ENCODE assay signal across 19 cellular contexts in genomic region chr17:50697076-50697475, GRCh38. TPM values are rescaled to one million over a fixed set of nuclear protein-coding genes. Genes with fewer than 3 reads are reported as not detected.
DNase-seq lines count a peak whose midpoint lies in the region; ATAC-seq, FAIRE-seq and TF ChIP-seq lines count a peak whose summit lies in the region.
"Had no signal": no experiment of that assay in that cellular context is flagged by ENCODE, and none has a peak within 500 bp of the region (broad histone marks: within the 10 kb centered on the region; RNA-seq: fewer than 3 reads in every experiment).

No MANE protein-coding gene starts in this region.

- H3K4me3 Mint-ChIP-seq in activated CD4-positive, alpha-beta memory T cell treated with anti-CD3 and anti-CD28 coated beads, Interleukin-2, amount 10 ng/mL, durations not matched to agents 7 days and 5 days, result no peak overlapping the region
- H3K4me3 Mint-ChIP-seq in WTC11, result no peak overlapping the region

- ATAC-seq in Right ventricle myocardium inferior, result no peak
- ATAC-seq in left colon, result peak; percentile 17
- no peak for ATAC-seq in WTC11
- ATAC-seq: left cardiac atrium had no signal

- H3K27me3 ChIP-seq in right atrium auricular region, result no peaks in the 10 kb centered on the region
- no peaks in the 10 kb centered on the region for H3K27me3 ChIP-seq in transverse colon
- H3K27me3 ChIP-seq: right lobe of liver had no signal

- peaks cover 64% of the 10 kb centered on the region for H3K36me3 Mint-ChIP-seq in activated CD4-positive, alpha-beta memory T cell treated with anti-CD3 and anti-CD28 coated beads, Interleukin-2, amount 10 ng/mL, durations not matched to agents 7 days and 5 days (ENCODE audit: low read depth)
- H3K36me3 Mint-ChIP-seq in WTC11, result peaks cover 56% of the 10 kb centered on the region

- intact Hi-C loops in Right ventricle myocardium inferior (cut with DNase I) (no loop called here), left colon (cut with DNase I, micrococcal nuclease) (loop anchor here (5.0 to 10.0 kb wide), 2 partner anchors 142 to 145 kb away; no protein-coding TSS in a partner anchor), transverse colon (cut with DNase I; ENCODE audit: low total_unique reads) (loop anchor here (5.0 kb wide), 1 partner anchor 145 kb away; no protein-coding TSS in a partner anchor)

- TF ChIP-seq POLR2A in transverse colon (IDR thresholded peaks at IDR 0.05), result no peak

- H3K27ac ChIP-seq in right atrium auricular region, result no peak overlapping the region
- peak overlapping the region; percentile 2 to 88 (median 68) for H3K27ac ChIP-seq in transverse colon
- H3K27ac ChIP-seq: coronary artery, GM23248, right lobe of liver had no signal

- DNase-seq in Right ventricle myocardium inferior (ENCODE audit: missing footprints) (peak; percentile 28), right atrium auricular region (ENCODE audit: low spot score) (no peak), left colon (peak in 1 of 2 donors; percentile 10), transverse colon (no peak), urothelium cell line (ENCODE audit: low spot score) (no peak), ureter (ENCODE audit: low spot score) (no peak), WTC11 (ENCODE audit: low spot score) (no peak)
- no peak for DNase-seq in activated CD4-positive, alpha-beta memory T cell treated with anti-CD3 and anti-CD28 coated beads, Interleukin-2, amount 10 ng/mL, durations not matched to agents 7 days and 5 days
- DNase-seq: activated CD8-positive, alpha-beta memory T cell treated with anti-CD3 and anti-CD28 coated beads, Interleukin-2, amount 50 U/mL, for 4 hours; activated naive CD4-positive, alpha-beta T cell treated with anti-CD3 and anti-CD28 coated beads, Interleukin-2, amount 50 U/mL, for 16 hours; foreskin fibroblast; GM23248; left cardiac atrium; NCI-H146; NCI-H345; nucleus accumbens; right lobe of liver; Right ventricle myocardium superior had no signal

- CTCF ChIA-PET in activated CD4-positive, alpha-beta memory T cell treated with anti-CD3 and anti-CD28 coated beads, Interleukin-2, amount 10 ng/mL, durations not matched to agents 7 days and 5 days (lab: Charles Lee), result interaction anchor here (0.6 to 2.2 kb wide), 12 partner anchors 9 to 214 kb away, joined by 3 to 15 read pairs (median 4); partner anchors contain the start of gene CACNA1G
- CTCF ChIA-PET in WTC11 (lab: Charles Lee), result interaction anchor here (0.9 to 3.1 kb wide), 3 partner anchors 38 to 146 kb away, joined by 4 to 14 read pairs (median 5); no protein-coding TSS in a partner anchor

- peaks cover 37% of the 10 kb centered on the region for H3K4me1 Mint-ChIP-seq in activated CD4-positive, alpha-beta memory T cell treated with anti-CD3 and anti-CD28 coated beads, Interleukin-2, amount 10 ng/mL, durations not matched to agents 7 days and 5 days
- H3K4me1 Mint-ChIP-seq in WTC11, result no peaks in the 10 kb centered on the region

- H3K9me3 Mint-ChIP-seq in activated CD4-positive, alpha-beta memory T cell treated with anti-CD3 and anti-CD28 coated beads, Interleukin-2, amount 10 ng/mL, durations not matched to agents 7 days and 5 days, result no peaks in the 10 kb centered on the region
- H3K9me3 Mint-ChIP-seq in WTC11, result no peaks in the 10 kb centered on the region

- no peaks in the 10 kb centered on the region for H3K27me3 Mint-ChIP-seq in activated CD4-positive, alpha-beta memory T cell treated with anti-CD3 and anti-CD28 coated beads, Interleukin-2, amount 10 ng/mL, durations not matched to agents 7 days and 5 days
- no peaks in the 10 kb centered on the region for H3K27me3 Mint-ChIP-seq in WTC11 (ENCODE audit: low read depth)

- no peak for TF ChIP-seq CTCF in right atrium auricular region (IDR thresholded peaks at IDR 0.05)
- TF ChIP-seq CTCF in transverse colon (IDR thresholded peaks at IDR 0.05), result peak in 1 of 5 experiments; percentile 27
- TF ChIP-seq CTCF in WTC11 (IDR thresholded peaks at IDR 0.05), result no peak

- 52 to 71% methylated on average over 3 of the region's 3 CpGs for WGBS in transverse colon (ENCODE audit: low coverage in 1 of 2), 2 donors

- POLR2A ChIA-PET in activated CD4-positive, alpha-beta memory T cell treated with anti-CD3 and anti-CD28 coated beads, Interleukin-2, amount 10 ng/mL, durations not matched to agents 7 days and 5 days (lab: Charles Lee), result interaction anchor here (0.7 to 2.7 kb wide), 3 partner anchors 10 to 22 kb away, joined by 3 to 9 read pairs (median 4); partner anchors contain the start of genes ANKRD40 and LUC7L3
- POLR2A ChIA-PET in WTC11 (lab: Charles Lee), result no interaction called here

- in situ Hi-C loops in transverse colon (cut with MboI; ENCODE audit: low pct_ligation_motif_present in 1 of 4, low pct_unique_long_range_greater_than_20kb in 1 of 4, low sequenced_read_pairs in 3 of 4), result loop anchor here (10.0 kb wide), 2 partner anchors 62 to 152 kb away; partner anchors contain the start of genes SPATA20 (in 4 of the 4) and ABCC3 (in 1 of the 4)

- H3K9me3 ChIP-seq in right atrium auricular region (no peaks in the 10 kb centered on the region), transverse colon (no peaks in the 10 kb centered on the region)
- H3K9me3 ChIP-seq: right lobe of liver had no signal

- H3K36me3 ChIP-seq in right atrium auricular region (peaks cover 79% of the 10 kb centered on the region), transverse colon (peaks cover 0 to 38% (median 17%) of the 10 kb centered on the region in 4 donors)

- no peak for FAIRE-seq in urothelium cell line (lab: Jason Lieb, UNC)

- H3K4me1 ChIP-seq in right atrium auricular region (peaks cover 0 to 13% of the 10 kb centered on the region in 2 donors), transverse colon (peaks cover 32 to 56% (median 37%) of the 10 kb centered on the region in 4 donors)

- no peak for TF ChIP-seq EP300 in transverse colon (IDR thresholded peaks at IDR 0.05; ENCODE audit: low read depth)

- H3K4me3 ChIP-seq in right atrium auricular region (no peak overlapping the region), transverse colon (no peak overlapping the region)
- H3K4me3 ChIP-seq: coronary artery, GM23248, right lobe of liver had no signal

- H3K27ac Mint-ChIP-seq in activated CD4-positive, alpha-beta memory T cell treated with anti-CD3 and anti-CD28 coated beads, Interleukin-2, amount 10 ng/mL, durations not matched to agents 7 days and 5 days, result peak overlapping the region; percentile 68
- H3K27ac Mint-ChIP-seq in WTC11, result no peak overlapping the region

TF ChIP-seq in WTC11, 78 proteins besides CTCF, POLR2A, EP300 and RAD21:
- TF ChIP-seq RELA (CRISPR knock-in tag; IDR thresholded peaks at IDR 0.05; ENCODE audit: borderline replicate concordance) (no peak), CREM (CRISPR knock-in tag; IDR thresholded peaks at IDR 0.05) (no peak), IRF2 (CRISPR knock-in tag; IDR thresholded peaks at IDR 0.05; ENCODE audit: borderline replicate concordance, low read depth) (no peak)
TF ChIP-seq in WTC11: peak in this region for 0.

RNA-seq across cellular contexts. Expression of gene ANKRD40, which starts 10.6 kb away (rescaled TPM):
- total RNA-seq in Right ventricle myocardium inferior, result 60.9 TPM
- total RNA-seq in right atrium auricular region, result 10 to 100 TPM; 30.5 to 33.8 TPM
- total RNA-seq in activated CD4-positive, alpha-beta memory T cell treated with anti-CD3 and anti-CD28 coated beads, Interleukin-2, amount 10 ng/mL, durations not matched to agents 7 days and 5 days, result 10 to 100 TPM; 29.8 to 31.1 TPM
- total RNA-seq in left colon, result 10 to 100 TPM; 23.9 to 28.8 TPM
- 10 to 100 TPM; 18.7 to 30.8 (median 24.2) TPM for total RNA-seq in transverse colon
- 42.5 TPM for total RNA-seq in ureter
- 43.3 to 45.3 TPM (median 45.3 TPM) in 3 replicates for total RNA-seq in WTC11 (2021)

RNA-seq across cellular contexts. Expression of gene LUC7L3, which starts 22.3 kb away (rescaled TPM):
- 49.3 TPM for total RNA-seq in Right ventricle myocardium inferior
- 10 to 100 TPM; 19.6 to 31.3 TPM for total RNA-seq in right atrium auricular region
- 100 to 1,000 TPM; 133 to 139 TPM for total RNA-seq in activated CD4-positive, alpha-beta memory T cell treated with anti-CD3 and anti-CD28 coated beads, Interleukin-2, amount 10 ng/mL, durations not matched to agents 7 days and 5 days
- total RNA-seq in left colon, result 100 to 1,000 TPM in 1 of 2 donors, 10 to 100 TPM in 1; 90.0 to 110 TPM
- 100 to 1,000 TPM in 3 of 4 donors, 10 to 100 TPM in 1; 62.8 to 984 (median 159) TPM for total RNA-seq in transverse colon
- total RNA-seq in ureter, result 113 TPM
- total RNA-seq in WTC11 (2021), result 182 to 190 TPM (median 186 TPM) in 3 replicates

Comparison
In these comparisons a context has a peak if more than half of its experiments do, and no peak if none do; other contexts are left out.
1. H3K27ac ChIP-seq: peak in transverse colon (4 of 4); none in right atrium auricular region (0 of 2).